ENCODE assay signal across 17 cellular contexts in the genomic region with DNA sequence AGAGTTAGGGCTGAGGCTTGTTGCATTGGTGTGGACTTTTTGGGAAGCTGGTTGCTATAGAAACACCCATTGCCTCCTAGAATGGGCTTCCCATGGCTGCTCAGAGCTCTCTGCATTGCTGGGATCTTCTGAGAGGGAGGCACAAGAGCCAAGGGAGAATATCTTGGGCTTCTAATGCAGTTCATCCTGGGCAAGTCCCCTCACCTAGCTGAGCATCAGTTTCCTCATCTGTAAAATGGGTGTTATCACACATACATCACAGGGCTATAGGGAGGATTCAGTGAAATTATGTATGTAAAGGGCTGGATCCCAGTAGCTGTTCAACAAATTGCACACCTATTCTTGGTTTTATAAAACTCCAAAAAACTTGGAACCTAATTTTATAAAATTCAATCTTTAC.
A peak's percentile ranks its signal among the peaks of the same experiment; 100 is the strongest.
DNase-seq lines count a peak whose midpoint lies in the region; ATAC-seq and TF ChIP-seq lines count a peak whose summit lies in the region.
"Had no signal": no experiment of that assay in that cellular context is flagged by ENCODE, and none has a peak within 500 bp of the region (broad histone marks: within the 10 kb centered on the region; RNA-seq: fewer than 3 reads in every experiment).

No MANE protein-coding gene starts in this region.

- ATAC-seq in GM23338 = no peak
- no peak for ATAC-seq in GM21723 (IDR thresholded peaks at IDR 0.05; ENCODE audit: unreplicated experiment)
- no peak for ATAC-seq in HG02938 (IDR thresholded peaks at IDR 0.05; ENCODE audit: unreplicated experiment)
- ATAC-seq in GM21526 (IDR thresholded peaks at IDR 0.05; ENCODE audit: low FRiP score, unreplicated experiment) = no peak
- ATAC-seq: HCT116 had no signal

- H3K4me1 ChIP-seq in GM23338 (ENCODE audit: insufficient read depth) = peaks cover 15% of the 10 kb centered on the region

- TF ChIP-seq CTCF in GM23338 (conservative IDR thresholded peaks at IDR 0.05; ENCODE audit: low read depth in 2 of 2) = no peak

- H3K27ac Mint-ChIP-seq in GM23338 = no peak overlapping the region
- H3K27ac Mint-ChIP-seq: CD4-positive, alpha-beta memory T cell; H9 had no signal

- no peaks in the 10 kb centered on the region for H4K20me1 ChIP-seq in GM23338 (replicated peaks; ENCODE audit: insufficient read depth)

- H2AFZ ChIP-seq in GM23338 = no peak overlapping the region

- no peaks in the 10 kb centered on the region for H3K36me3 ChIP-seq in GM23338 (ENCODE audit: insufficient read depth)

- no peaks in the 10 kb centered on the region for H3K79me2 ChIP-seq in GM23338 (replicated peaks; ENCODE audit: insufficient read depth)

- H3F3A ChIP-seq in GM23338 (replicated peaks; ENCODE audit: low read depth) = no peaks in the 10 kb centered on the region

- H3K9me3 Mint-ChIP-seq in GM23338 = no peaks in the 10 kb centered on the region
- H3K9me3 Mint-ChIP-seq: H9 had no signal

- no peaks in the 10 kb centered on the region for H3K27me3 ChIP-seq in GM23338 (ENCODE audit: insufficient read depth)

- H3K4me3 Mint-ChIP-seq in GM23338 = no peak overlapping the region
- H3K4me3 Mint-ChIP-seq: CD4-positive, alpha-beta memory T cell; H9 had no signal

- H3K36me3 Mint-ChIP-seq in GM23338 (ENCODE audit: low read depth) = no peaks in the 10 kb centered on the region; the same call in 2 of the 3 replicates
- H3K36me3 Mint-ChIP-seq: CD4-positive, alpha-beta memory T cell had no signal

- peaks cover 11% of the 10 kb centered on the region for H3K4me1 Mint-ChIP-seq in GM23338
- H3K4me1 Mint-ChIP-seq: CD4-positive, alpha-beta memory T cell had no signal

- H3K27me3 Mint-ChIP-seq in GM23338 (ENCODE audit: insufficient read depth, low read depth, poor library complexity) = peaks cover 11% of the 10 kb centered on the region

- H3K9me2 ChIP-seq in GM23338 (ENCODE audit: insufficient read depth) = no peaks in the 10 kb centered on the region

- H3K4me2 ChIP-seq in GM23338 = no peak overlapping the region

- peak; percentile 32 for DNase-seq in GM23338 (ENCODE audit: low spot score)
- DNase-seq in M059J (ENCODE audit: low read depth) = peak; percentile 10
- DNase-seq in iPS-NIHi7 (ENCODE audit: extremely low spot score) = peak; percentile 7
- DNase-seq in myocyte (ENCODE audit: low read depth) = peak; percentile 13
- DNase-seq in T-helper 2 cell = no peak
- DNase-seq: C1 segment of cervical spinal cord; Calu3; CD4-positive, alpha-beta memory T cell; COR-L47; DMS53; DMS79 treated with DMSO at 0.1 percent for 48 hours; GF-D8; H9 had no signal

- no peak overlapping the region for H3K27ac ChIP-seq in GM23338 (ENCODE audit: low read depth)

- no peak overlapping the region for H3K4me3 ChIP-seq in GM23338

TF ChIP-seq in GM23338, 12 proteins besides CTCF, POLR2A, EP300 and RAD21:
- TF ChIP-seq, protein P1, sequence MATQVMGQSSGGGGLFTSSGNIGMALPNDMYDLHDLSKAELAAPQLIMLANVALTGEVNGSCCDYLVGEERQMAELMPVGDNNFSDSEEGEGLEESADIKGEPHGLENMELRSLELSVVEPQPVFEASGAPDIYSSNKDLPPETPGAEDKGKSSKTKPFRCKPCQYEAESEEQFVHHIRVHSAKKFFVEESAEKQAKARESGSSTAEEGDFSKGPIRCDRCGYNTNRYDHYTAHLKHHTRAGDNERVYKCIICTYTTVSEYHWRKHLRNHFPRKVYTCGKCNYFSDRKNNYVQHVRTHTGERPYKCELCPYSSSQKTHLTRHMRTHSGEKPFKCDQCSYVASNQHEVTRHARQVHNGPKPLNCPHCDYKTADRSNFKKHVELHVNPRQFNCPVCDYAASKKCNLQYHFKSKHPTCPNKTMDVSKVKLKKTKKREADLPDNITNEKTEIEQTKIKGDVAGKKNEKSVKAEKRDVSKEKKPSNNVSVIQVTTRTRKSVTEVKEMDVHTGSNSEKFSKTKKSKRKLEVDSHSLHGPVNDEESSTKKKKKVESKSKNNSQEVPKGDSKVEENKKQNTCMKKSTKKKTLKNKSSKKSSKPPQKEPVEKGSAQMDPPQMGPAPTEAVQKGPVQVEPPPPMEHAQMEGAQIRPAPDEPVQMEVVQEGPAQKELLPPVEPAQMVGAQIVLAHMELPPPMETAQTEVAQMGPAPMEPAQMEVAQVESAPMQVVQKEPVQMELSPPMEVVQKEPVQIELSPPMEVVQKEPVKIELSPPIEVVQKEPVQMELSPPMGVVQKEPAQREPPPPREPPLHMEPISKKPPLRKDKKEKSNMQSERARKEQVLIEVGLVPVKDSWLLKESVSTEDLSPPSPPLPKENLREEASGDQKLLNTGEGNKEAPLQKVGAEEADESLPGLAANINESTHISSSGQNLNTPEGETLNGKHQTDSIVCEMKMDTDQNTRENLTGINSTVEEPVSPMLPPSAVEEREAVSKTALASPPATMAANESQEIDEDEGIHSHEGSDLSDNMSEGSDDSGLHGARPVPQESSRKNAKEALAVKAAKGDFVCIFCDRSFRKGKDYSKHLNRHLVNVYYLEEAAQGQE (IDR thresholded peaks at IDR 0.05; ENCODE audit: unreplicated experiment) = no peak
- TF ChIP-seq, protein P2, sequence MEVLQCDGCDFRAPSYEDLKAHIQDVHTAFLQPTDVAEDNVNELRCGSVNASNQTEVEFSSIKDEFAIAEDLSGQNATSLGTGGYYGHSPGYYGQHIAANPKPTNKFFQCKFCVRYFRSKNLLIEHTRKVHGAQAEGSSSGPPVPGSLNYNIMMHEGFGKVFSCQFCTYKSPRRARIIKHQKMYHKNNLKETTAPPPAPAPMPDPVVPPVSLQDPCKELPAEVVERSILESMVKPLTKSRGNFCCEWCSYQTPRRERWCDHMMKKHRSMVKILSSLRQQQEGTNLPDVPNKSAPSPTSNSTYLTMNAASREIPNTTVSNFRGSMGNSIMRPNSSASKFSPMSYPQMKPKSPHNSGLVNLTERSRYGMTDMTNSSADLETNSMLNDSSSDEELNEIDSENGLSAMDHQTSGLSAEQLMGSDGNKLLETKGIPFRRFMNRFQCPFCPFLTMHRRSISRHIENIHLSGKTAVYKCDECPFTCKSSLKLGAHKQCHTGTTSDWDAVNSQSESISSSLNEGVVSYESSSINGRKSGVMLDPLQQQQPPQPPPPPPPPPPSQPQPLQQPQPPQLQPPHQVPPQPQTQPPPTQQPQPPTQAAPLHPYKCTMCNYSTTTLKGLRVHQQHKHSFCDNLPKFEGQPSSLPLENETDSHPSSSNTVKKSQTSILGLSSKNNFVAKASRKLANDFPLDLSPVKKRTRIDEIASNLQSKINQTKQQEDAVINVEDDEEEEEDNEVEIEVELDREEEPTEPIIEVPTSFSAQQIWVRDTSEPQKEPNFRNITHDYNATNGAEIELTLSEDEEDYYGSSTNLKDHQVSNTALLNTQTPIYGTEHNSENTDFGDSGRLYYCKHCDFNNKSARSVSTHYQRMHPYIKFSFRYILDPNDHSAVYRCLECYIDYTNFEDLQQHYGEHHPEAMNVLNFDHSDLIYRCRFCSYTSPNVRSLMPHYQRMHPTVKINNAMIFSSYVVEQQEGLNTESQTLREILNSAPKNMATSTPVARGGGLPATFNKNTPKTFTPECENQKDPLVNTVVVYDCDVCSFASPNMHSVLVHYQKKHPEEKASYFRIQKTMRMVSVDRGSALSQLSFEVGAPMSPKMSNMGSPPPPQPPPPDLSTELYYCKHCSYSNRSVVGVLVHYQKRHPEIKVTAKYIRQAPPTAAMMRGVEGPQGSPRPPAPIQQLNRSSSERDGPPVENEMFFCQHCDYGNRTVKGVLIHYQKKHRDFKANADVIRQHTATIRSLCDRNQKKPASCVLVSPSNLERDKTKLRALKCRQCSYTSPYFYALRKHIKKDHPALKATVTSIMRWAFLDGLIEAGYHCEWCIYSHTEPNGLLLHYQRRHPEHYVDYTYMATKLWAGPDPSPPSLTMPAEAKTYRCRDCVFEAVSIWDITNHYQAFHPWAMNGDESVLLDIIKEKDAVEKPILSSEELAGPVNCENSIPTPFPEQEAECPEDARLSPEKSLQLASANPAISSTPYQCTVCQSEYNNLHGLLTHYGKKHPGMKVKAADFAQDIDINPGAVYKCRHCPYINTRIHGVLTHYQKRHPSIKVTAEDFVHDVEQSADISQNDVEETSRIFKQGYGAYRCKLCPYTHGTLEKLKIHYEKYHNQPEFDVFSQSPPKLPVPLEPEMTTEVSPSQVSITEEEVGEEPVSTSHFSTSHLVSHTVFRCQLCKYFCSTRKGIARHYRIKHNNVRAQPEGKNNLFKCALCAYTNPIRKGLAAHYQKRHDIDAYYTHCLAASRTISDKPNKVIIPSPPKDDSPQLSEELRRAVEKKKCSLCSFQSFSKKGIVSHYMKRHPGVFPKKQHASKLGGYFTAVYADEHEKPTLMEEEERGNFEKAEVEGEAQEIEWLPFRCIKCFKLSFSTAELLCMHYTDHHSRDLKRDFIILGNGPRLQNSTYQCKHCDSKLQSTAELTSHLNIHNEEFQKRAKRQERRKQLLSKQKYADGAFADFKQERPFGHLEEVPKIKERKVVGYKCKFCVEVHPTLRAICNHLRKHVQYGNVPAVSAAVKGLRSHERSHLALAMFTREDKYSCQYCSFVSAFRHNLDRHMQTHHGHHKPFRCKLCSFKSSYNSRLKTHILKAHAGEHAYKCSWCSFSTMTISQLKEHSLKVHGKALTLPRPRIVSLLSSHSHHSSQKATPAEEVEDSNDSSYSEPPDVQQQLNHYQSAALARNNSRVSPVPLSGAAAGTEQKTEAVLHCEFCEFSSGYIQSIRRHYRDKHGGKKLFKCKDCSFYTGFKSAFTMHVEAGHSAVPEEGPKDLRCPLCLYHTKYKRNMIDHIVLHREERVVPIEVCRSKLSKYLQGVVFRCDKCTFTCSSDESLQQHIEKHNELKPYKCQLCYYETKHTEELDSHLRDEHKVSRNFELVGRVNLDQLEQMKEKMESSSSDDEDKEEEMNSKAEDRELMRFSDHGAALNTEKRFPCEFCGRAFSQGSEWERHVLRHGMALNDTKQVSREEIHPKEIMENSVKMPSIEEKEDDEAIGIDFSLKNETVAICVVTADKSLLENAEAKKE (CRISPR knock-in tag; IDR thresholded peaks at IDR 0.05) = no peak

Comparison
In these comparisons a context has a peak if more than half of its experiments do, and no peak if none do; other contexts are left out.
1. DNase-seq: peak in GM23338 (single experiment), M059J (single experiment), iPS-NIHi7 (single experiment) and myocyte (single experiment); none in T-helper 2 cell (0 of 5).